28 cellular contexts compared by ENCODE assay signal in the genomic region with DNA sequence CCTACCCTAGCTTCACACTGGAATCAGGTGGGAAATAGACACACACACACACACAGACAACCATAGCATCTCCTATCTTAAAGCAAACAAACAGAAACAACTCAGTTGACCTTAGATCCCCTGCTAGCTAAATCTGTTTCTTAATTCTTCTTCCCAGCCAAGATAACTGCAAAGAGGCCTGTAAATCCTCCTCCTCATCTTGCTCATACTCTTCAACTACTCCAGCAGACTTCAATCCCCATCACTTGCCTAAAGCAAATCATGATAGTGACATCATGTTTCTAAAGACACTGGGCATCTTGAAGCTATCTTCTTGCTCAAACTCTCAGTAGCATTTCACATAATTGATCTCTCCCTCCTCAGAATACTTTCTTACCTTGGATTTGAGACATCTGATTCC.
"Had no signal": no experiment of that assay in that cellular context is flagged by ENCODE, and none has a peak within 500 bp of the region (broad histone marks: within the 10 kb centered on the region; RNA-seq: fewer than 3 reads in every experiment).

No MANE protein-coding gene starts in this region.

- H3K4me1 ChIP-seq: breast epithelium, Peyer's patch had no signal

- H3K36me3 Mint-ChIP-seq: activated naive CD4-positive, alpha-beta T cell treated with anti-CD3 and anti-CD28 coated beads, Interleukin-2, amount 10 ng/mL, durations not matched to agents 7 days and 5 days; activated naive CD8-positive, alpha-beta T cell treated with anti-CD3 and anti-CD28 coated beads for 36 hours had no signal

- H3K36me3 ChIP-seq: breast epithelium, MG63, Peyer's patch, SJSA1 had no signal

- H3K4me3 Mint-ChIP-seq: activated CD8-positive, alpha-beta T cell treated with anti-CD3 and anti-CD28 coated beads for 36 hours; activated naive CD4-positive, alpha-beta T cell treated with anti-CD3 and anti-CD28 coated beads, Interleukin-2, amount 10 ng/mL, durations not matched to agents 7 days and 5 days; activated naive CD8-positive, alpha-beta T cell treated with anti-CD3 and anti-CD28 coated beads for 36 hours; activated T-cell treated with anti-CD3 and anti-CD28 coated beads, Interleukin-2, amount 50 U/mL, for 72 hours; T-helper 1 cell treated with Interleukin-12 subunit alpha and Interleukin-12 subunit beta and Interleukin-4 antibody, amounts not matched to agents 30 μg/mL and 1 μg/mL, for 36 hours had no signal

- H3K27ac ChIP-seq: Peyer's patch, RWPE1, SJSA1 had no signal

- H3K4me1 Mint-ChIP-seq: activated naive CD4-positive, alpha-beta T cell treated with anti-CD3 and anti-CD28 coated beads, Interleukin-2, amount 10 ng/mL, durations not matched to agents 7 days and 5 days; activated naive CD8-positive, alpha-beta T cell treated with anti-CD3 and anti-CD28 coated beads for 36 hours had no signal

- H3K9me3 Mint-ChIP-seq: activated CD8-positive, alpha-beta T cell treated with anti-CD3 and anti-CD28 coated beads for 36 hours; activated naive CD4-positive, alpha-beta T cell treated with anti-CD3 and anti-CD28 coated beads, Interleukin-2, amount 10 ng/mL, durations not matched to agents 7 days and 5 days; activated naive CD8-positive, alpha-beta T cell treated with anti-CD3 and anti-CD28 coated beads for 36 hours; activated T-cell treated with anti-CD3 and anti-CD28 coated beads, Interleukin-2, amount 50 U/mL, for 72 hours; activated T-helper 2 cell treated with anti-CD3 and anti-CD28 coated beads, Interferon-gamma antibody, Interleukin-2, Interleukin-4, amounts not matched to agents 10 μg/mL and 5 μg/mL and 100 μg/mL, durations not matched to agents 14 hours and 24 hours and 36 hours; T-helper 1 cell treated with Interleukin-12 subunit alpha and Interleukin-12 subunit beta and Interleukin-4 antibody, amounts not matched to agents 30 μg/mL and 1 μg/mL, for 36 hours had no signal

- H3K27ac Mint-ChIP-seq: activated CD8-positive, alpha-beta T cell treated with anti-CD3 and anti-CD28 coated beads for 36 hours; activated naive CD4-positive, alpha-beta T cell treated with anti-CD3 and anti-CD28 coated beads, Interleukin-2, amount 10 ng/mL, durations not matched to agents 7 days and 5 days; activated naive CD8-positive, alpha-beta T cell treated with anti-CD3 and anti-CD28 coated beads for 36 hours; activated T-cell treated with anti-CD3 and anti-CD28 coated beads, Interleukin-2, amount 50 U/mL, for 72 hours; activated T-helper 2 cell treated with anti-CD3 and anti-CD28 coated beads, Interferon-gamma antibody, Interleukin-2, Interleukin-4, amounts not matched to agents 10 μg/mL and 5 μg/mL and 100 μg/mL, durations not matched to agents 14 hours and 24 hours and 36 hours; T-helper 1 cell treated with Interleukin-12 subunit alpha and Interleukin-12 subunit beta and Interleukin-4 antibody, amounts not matched to agents 30 μg/mL and 1 μg/mL, for 36 hours had no signal

- ATAC-seq: activated CD4-positive, CD25-positive, alpha-beta regulatory T cell treated with anti-CD3 and anti-CD28 coated beads, Interleukin-2, amount 50 U/mL, for 24 hours; activated CD8-positive, alpha-beta T cell treated with anti-CD3 and anti-CD28 coated beads for 36 hours; activated T-cell treated with anti-CD3 and anti-CD28 coated beads, Interleukin-2, amount 50 U/mL, for 72 hours had no signal

- H3K27me3 Mint-ChIP-seq: activated naive CD4-positive, alpha-beta T cell treated with anti-CD3 and anti-CD28 coated beads, Interleukin-2, amount 10 ng/mL, durations not matched to agents 7 days and 5 days had no signal

- DNase-seq: activated CD4-positive, alpha-beta T cell treated with anti-CD3 and anti-CD28 coated beads for 4 hours; activated CD8-positive, alpha-beta memory T cell treated with anti-CD3 and anti-CD28 coated beads, Interleukin-2, amount 50 U/mL, for 4 hours; activated CD8-positive, alpha-beta T cell treated with anti-CD3 and anti-CD28 coated beads for 36 hours; activated gamma-delta T cell treated with Interleukin-2 at 50 U/mL for 16 hours; activated naive CD4-positive, alpha-beta T cell treated with anti-CD3 and anti-CD28 coated beads, Interleukin-2, amount 10 ng/mL, durations not matched to agents 7 days and 5 days; activated naive CD8-positive, alpha-beta T cell treated with anti-CD3 and anti-CD28 coated beads for 36 hours; activated T-cell treated with anti-CD3 and anti-CD28 coated beads, Interleukin-2, amount 50 U/mL, for 72 hours; anterior cingulate cortex; central memory CD4-positive, alpha-beta T cell; MG63; MV-4-11; NCI-H1092 treated with DMSO at 0.1 percent for 48 hours; NCI-H1436 treated with DMSO at 0.1 percent for 48 hours; NCI-H187 treated with DMSO at 0.1 percent for 48 hours; NCI-H2081 treated with DMSO at 0.1 percent for 48 hours; NCI-H2171; NCI-H2227 treated with DMSO at 0.1 percent for 48 hours; NCI-H526; NCI-H774; NK-92 treated with Interleukin-12 subunit alpha and Interleukin-12 subunit beta, amount 100 ng/mL, for 24 hours; Peyer's patch; SHP77 had no signal

- H3K9me3 ChIP-seq: breast epithelium, MG63, Peyer's patch, SJSA1 had no signal

- H3K4me3 ChIP-seq: breast epithelium, MG63, Peyer's patch, SJSA1 had no signal

- H3K27me3 ChIP-seq: breast epithelium, MG63, Peyer's patch, SJSA1 had no signal
